In genomic region chr7:115678049-115678982, GRCh38 we compare ENCODE assay signal across 10 cellular contexts.
DNase-seq lines count a peak whose midpoint lies in the region; ATAC-seq and TF ChIP-seq lines count a peak whose summit lies in the region.
"Had no signal": no experiment of that assay in that cellular context is flagged by ENCODE, and none has a peak within 500 bp of the region (broad histone marks: within the 10 kb centered on the region; RNA-seq: fewer than 3 reads in every experiment).

No MANE protein-coding gene starts in this region.

- TF ChIP-seq CTCF in OCI-LY3 (IDR thresholded peaks at IDR 0.05; ENCODE audit: low read depth, low read length) = no peak

- H3K4me3 ChIP-seq in OCI-LY3 (ENCODE audit: low read length) = peak overlapping the region; percentile 43
- H3K4me3 ChIP-seq: Peyer's patch had no signal

- H3K36me3 ChIP-seq in OCI-LY3 (replicated peaks; ENCODE audit: low read depth, low read length) = no peaks in the 10 kb centered on the region
- H3K36me3 ChIP-seq: Peyer's patch had no signal

- peaks cover 35% of the 10 kb centered on the region for H3K4me1 ChIP-seq in OCI-LY3 (ENCODE audit: low read length)

- ATAC-seq in GM21526 (IDR thresholded peaks at IDR 0.05; ENCODE audit: low FRiP score, unreplicated experiment) = no peak

- no peaks in the 10 kb centered on the region for H3K79me2 ChIP-seq in OCI-LY3 (ENCODE audit: low read length)

- H4K20me1 ChIP-seq in OCI-LY3 (ENCODE audit: insufficient read depth, low read length) = no peaks in the 10 kb centered on the region

- no peaks in the 10 kb centered on the region for H3K9me3 ChIP-seq in OCI-LY3 (ENCODE audit: insufficient read depth, low read length)
- H3K9me3 ChIP-seq: Peyer's patch had no signal

- H3K27me3 ChIP-seq in OCI-LY3 (ENCODE audit: low read depth, low read length) = no peaks in the 10 kb centered on the region
- H3K27me3 ChIP-seq: Peyer's patch had no signal

- peak overlapping the region; percentile 47 for H3K4me2 ChIP-seq in OCI-LY3 (ENCODE audit: low read length)

- DNase-seq in NCI-H2171 treated with DMSO at 0.1 percent for 48 hours (lab: John Stamatoyannopoulos, UW) = peak; percentile 51
- DNase-seq in NCI-H2171 (lab: John Stamatoyannopoulos, UW) = no peak
- DNase-seq in fibroblast of the conjunctiva (ENCODE audit: low read depth) = peak; percentile 53
- DNase-seq in stromal cell of bone marrow (ENCODE audit: low read depth) = peak; percentile 15
- no peak for DNase-seq in NCI-H526 treated with DMSO at 0.1 percent for 48 hours (lab: John Stamatoyannopoulos, UW)
- no peak for DNase-seq in islet precursor cell
- DNase-seq: activated gamma-delta T cell treated with Interleukin-2 at 50 U/mL for 16 hours had no signal

- H2AFZ ChIP-seq in OCI-LY3 (ENCODE audit: low read depth, low read length) = peak overlapping the region; percentile 59; the same call in 1 of the 2 replicates

- H3K9ac ChIP-seq in OCI-LY3 (ENCODE audit: low read length) = no peak overlapping the region

- H3K27ac ChIP-seq in OCI-LY3 (ENCODE audit: low read length) = no peak overlapping the region
- H3K27ac ChIP-seq: Peyer's patch had no signal

Comparison
In these comparisons a context has a peak if more than half of its experiments do, and no peak if none do; other contexts are left out.
1. DNase-seq: peak in NCI-H2171 treated with DMSO at 0.1 percent for 48 hours (single experiment), fibroblast of the conjunctiva (single experiment) and stromal cell of bone marrow (single experiment); none in NCI-H2171 (single experiment), NCI-H526 treated with DMSO at 0.1 percent for 48 hours (single experiment) and islet precursor cell (single experiment).